8 cellular contexts compared by ENCODE assay signal in genomic region chr5:43631182-43631910, GRCh38. TPM values are rescaled to one million over a fixed set of nuclear protein-coding genes. Genes with fewer than 3 reads are reported as not detected.
A peak's percentile ranks its signal among the peaks of the same experiment; 100 is the strongest.
DNase-seq lines count a peak whose midpoint lies in the region; ATAC-seq and TF ChIP-seq lines count a peak whose summit lies in the region.

No MANE protein-coding gene starts in this region.

- TF ChIP-seq CTCF in C4-2B (conservative IDR thresholded peaks at IDR 0.05): peak; percentile 86
- TF ChIP-seq CTCF in kidney epithelial cell (IDR thresholded peaks at IDR 0.05; ENCODE audit: insufficient read depth, low read length, poor library complexity, severe bottlenecking): peak; percentile 63

- ATAC-seq in GM18868 (IDR thresholded peaks at IDR 0.05; ENCODE audit: unreplicated experiment): peak; percentile 85
- ATAC-seq in HG03064 (IDR thresholded peaks at IDR 0.05; ENCODE audit: low read depth, unreplicated experiment): peak; percentile 85

- peaks cover 1% of the 10 kb centered on the region for H3K36me3 ChIP-seq in kidney epithelial cell (ENCODE audit: control insufficient read depth, insufficient read depth, low read length)

- no peaks in the 10 kb centered on the region for H3K27me3 ChIP-seq in kidney epithelial cell (ENCODE audit: control insufficient read depth, insufficient read depth, low read length)

- no peak overlapping the region for H3K27ac ChIP-seq in C4-2B

- peak; percentile 87 for DNase-seq in NCI-H187 treated with DMSO at 0.1 percent for 48 hours (lab: John Stamatoyannopoulos, UW)
- peak; percentile 71 for DNase-seq in SW480 (ENCODE audit: low spot score)
- DNase-seq in cerebellar cortex (ENCODE audit: low spot score): peak; percentile 94
- peak; percentile 49 for DNase-seq in kidney epithelial cell (ENCODE audit: low read depth)
- DNase-seq in stimulated activated CD8-positive, alpha-beta memory T cell treated with anti-CD3 and anti-CD28 coated beads, Interleukin-12 subunit alpha, Interleukin-12 subunit beta, amount 100 ng/mL, for 1 hour (ENCODE audit: low read depth): peak; percentile 2

- no peak overlapping the region for H3K4me3 ChIP-seq in kidney epithelial cell (ENCODE audit: low read depth, low read length)

RNA-seq across cellular contexts. Expression of gene NNT, which starts 28.4 kb away (rescaled TPM):
- total RNA-seq in kidney epithelial cell: 33.3 and 41.4 TPM in 2 replicates

Comparison
In these comparisons a context has a peak if more than half of its experiments do, and no peak if none do; other contexts are left out.
1. DNase-seq: peak in every context shown above with its lines; median percentile 94 in cerebellar cortex; 87 in NCI-H187 treated with DMSO at 0.1 percent for 48 hours; 71 in SW480; 49 in kidney epithelial cell; 2 in stimulated activated CD8-positive, alpha-beta memory T cell treated with anti-CD3 and anti-CD28 coated beads, Interleukin-12 subunit alpha, Interleukin-12 subunit beta, amount 100 ng/mL, for 1 hour.